23 cellular contexts compared by ENCODE assay signal in genomic region chr6:3625161-3625979, GRCh38.
DNase-seq lines count a peak whose midpoint lies in the region; ATAC-seq and TF ChIP-seq lines count a peak whose summit lies in the region.
"Had no signal": no experiment of that assay in that cellular context is flagged by ENCODE, and none has a peak within 500 bp of the region (broad histone marks: within the 10 kb centered on the region; RNA-seq: fewer than 3 reads in every experiment).

No MANE protein-coding gene starts in this region.

- H3K27me3 ChIP-seq in breast epithelium (no peaks in the 10 kb centered on the region), mammary epithelial cell (ENCODE audit: insufficient read depth, low read length) (no peaks in the 10 kb centered on the region)
- H3K27me3 ChIP-seq: colonic mucosa, ovary, right lobe of liver had no signal

- BruUV-seq in mammary epithelial cell (replicated peaks; lab: Mats Ljungman, UMichigan) = no TSS peak

- H3K4me2 ChIP-seq in mammary epithelial cell (ENCODE audit: insufficient read depth, low read depth, low read length) = no peak overlapping the region
- H3K4me2 ChIP-seq: SK-N-SH had no signal

- H3K36me3 ChIP-seq in breast epithelium (no peaks in the 10 kb centered on the region), mammary epithelial cell (ENCODE audit: insufficient read depth, low read length) (no peaks in the 10 kb centered on the region)
- H3K36me3 ChIP-seq: colonic mucosa, ovary, right lobe of liver had no signal

- H3K9me3 ChIP-seq in breast epithelium (no peaks in the 10 kb centered on the region), mammary epithelial cell (replicated peaks; ENCODE audit: insufficient read depth, low read length) (no peaks in the 10 kb centered on the region)
- H3K9me3 ChIP-seq: colonic mucosa, ovary, right lobe of liver, SK-N-SH had no signal

- TF ChIP-seq CTCF in breast epithelium (IDR thresholded peaks at IDR 0.05) (no peak), mammary epithelial cell (conservative IDR thresholded peaks at IDR 0.05 in 1 of 2, IDR thresholded peaks at IDR 0.05 in 1 of 2; ENCODE audit: extremely low read depth in 1 of 2, insufficient read depth in 1 of 2, low read depth in 1 of 2, low read length in 2 of 2) (no peak)

- no peaks in the 10 kb centered on the region for H4K20me1 ChIP-seq in mammary epithelial cell (ENCODE audit: insufficient read depth, low read length)

- in situ Hi-C loops in mammary epithelial cell (cut with MboI; ENCODE audit: low sequenced_read_pairs in 2 of 2) = no loop called here

- no peak for TF ChIP-seq POLR2A in breast epithelium (IDR thresholded peaks at IDR 0.05)

- no peak for ATAC-seq in GM19328 (IDR thresholded peaks at IDR 0.05; ENCODE audit: unreplicated experiment)
- ATAC-seq: activated naive CD8-positive, alpha-beta T cell treated with anti-CD3 and anti-CD28 coated beads, Interleukin-2, amount 50 U/mL, for 24 hours; right lobe of liver had no signal

- H3K9ac ChIP-seq in mammary epithelial cell (ENCODE audit: insufficient read depth, low read length) = no peak overlapping the region
- H3K9ac ChIP-seq: SK-N-SH had no signal

- WGBS in mammary epithelial cell (ENCODE audit: low coverage, missing lambda C conversion rate) = 79% methylated on average over 16 of the region's 16 CpGs

- H3K4me3 ChIP-seq in breast epithelium = no peak overlapping the region
- H3K4me3 ChIP-seq in mammary epithelial cell (replicated peaks in 1 of 3; ENCODE audit: insufficient read depth in 1 of 3, low read depth in 2 of 3, low read length in 3 of 3) = no peak overlapping the region
- H3K4me3 ChIP-seq: colonic mucosa, ovary, right lobe of liver had no signal

- H3K4me1 ChIP-seq in breast epithelium (no peaks in the 10 kb centered on the region), mammary epithelial cell (ENCODE audit: insufficient read depth, low read length) (peaks cover 12% of the 10 kb centered on the region)
- H3K4me1 ChIP-seq: colonic mucosa, right lobe of liver had no signal

- no peak overlapping the region for H2AFZ ChIP-seq in mammary epithelial cell (ENCODE audit: low read depth, low read length)

- CTCF ChIA-PET in mammary epithelial cell (lab: Charles Lee; ENCODE audit: low non-redundant PET) = no interaction called here

- H3K27ac ChIP-seq in breast epithelium (no peak overlapping the region), mammary epithelial cell (ENCODE audit: insufficient read depth, low read depth, low read length) (no peak overlapping the region)
- H3K27ac ChIP-seq: colonic mucosa, ovary, right lobe of liver, VCaP had no signal

- DNase-seq in breast epithelium (ENCODE audit: low spot score in 2 of 2) = peak; percentile 15 to 39
- DNase-seq in mammary epithelial cell = no peak
- DNase-seq in NCI-H69 (lab: John Stamatoyannopoulos, UW) = peak; percentile 77
- DNase-seq in islet precursor cell = peak; percentile 56
- DNase-seq in ureter (ENCODE audit: low spot score) = peak; percentile 33
- no peak for DNase-seq in 8988T
- DNase-seq in GOT3 (lab: John Stamatoyannopoulos, UW) = no peak
- DNase-seq: ACHN; activated gamma-delta T cell; activated naive CD8-positive, alpha-beta T cell treated with anti-CD3 and anti-CD28 coated beads, Interleukin-2, amount 50 U/mL, for 24 hours; activated T-cell treated with anti-CD3 and anti-CD28 coated beads for 4 hours; C1 segment of cervical spinal cord; colonic mucosa; HFFc6; KG1; NCI-H1930; NCI-H446; ovary; right lobe of liver; SK-N-SH; stimulated activated CD8-positive, alpha-beta memory T cell treated with anti-CD3 and anti-CD28 coated beads, Interleukin-4, amount 100 ng/mL, for 48 hours had no signal

- no peaks in the 10 kb centered on the region for H3K79me2 ChIP-seq in mammary epithelial cell (ENCODE audit: insufficient read depth, low read length)

- intact Hi-C loops in breast epithelium (cut with DNase I; ENCODE audit: low total_unique reads) = no loop called here
- intact Hi-C loops in mammary epithelial cell (cut with micrococcal nuclease) = no loop called here

- dilution Hi-C loops in mammary epithelial cell (cut with HindIII; ENCODE audit: low sequenced_read_pairs) = no loop called here

Comparison
In these comparisons a context has a peak if more than half of its experiments do, and no peak if none do; other contexts are left out.
1. DNase-seq: peak in breast epithelium (2 of 2), NCI-H69 (single experiment), islet precursor cell (single experiment) and ureter (single experiment); none in mammary epithelial cell (single experiment), 8988T (single experiment) and GOT3 (single experiment).